In the genomic region with DNA sequence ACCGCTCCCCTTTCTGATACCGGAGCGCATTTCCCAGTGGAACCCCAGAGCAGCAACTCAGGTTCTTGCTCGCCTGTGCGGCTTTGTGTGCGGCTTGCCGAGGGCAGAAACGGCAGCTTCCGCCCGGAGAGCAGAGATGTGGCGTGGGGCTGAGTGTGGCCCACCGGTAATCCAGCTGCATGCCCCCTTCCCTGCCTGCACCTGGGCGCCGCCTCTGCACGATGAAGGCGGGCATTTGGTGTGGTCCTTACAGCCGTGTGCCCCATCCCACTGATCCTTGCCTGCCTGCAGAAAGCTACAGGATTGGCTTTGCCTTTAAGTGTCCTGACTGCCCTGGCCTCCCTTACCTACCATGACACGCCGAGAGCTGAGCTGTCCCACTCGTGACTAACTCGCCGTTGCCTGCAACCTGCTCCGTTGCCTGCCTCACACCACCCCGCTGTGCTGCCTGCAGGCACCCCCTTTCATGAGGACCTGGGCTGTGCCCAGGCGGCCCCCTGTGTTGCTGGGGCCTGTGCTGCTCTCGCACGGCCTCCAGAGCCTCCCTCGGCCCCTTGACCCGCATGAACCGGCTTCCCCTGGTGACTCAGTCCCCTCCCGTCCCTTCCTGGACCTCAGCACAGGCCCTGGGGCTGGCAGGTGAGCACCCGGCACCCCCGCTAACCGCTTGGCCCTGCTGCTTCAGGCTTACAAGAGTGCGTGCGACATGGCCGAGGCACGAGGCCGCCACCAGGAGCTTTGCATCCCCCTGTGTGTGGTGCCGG, we compare ENCODE assay signal across 22 cellular contexts. TPM values are rescaled to one million over a fixed set of nuclear protein-coding genes. Genes with fewer than 3 reads are reported as not detected.
A peak's percentile ranks its signal among the peaks of the same experiment; 100 is the strongest.
DNase-seq lines count a peak whose midpoint lies in the region; ATAC-seq lines count a peak whose summit lies in the region.
"Had no signal": no experiment of that assay in that cellular context is flagged by ENCODE, and none has a peak within 500 bp of the region (broad histone marks: within the 10 kb centered on the region; RNA-seq: fewer than 3 reads in every experiment).

No MANE protein-coding gene starts in this region.

- H3K4me3 Mint-ChIP-seq in activated T-cell treated with anti-CD3 and anti-CD28 coated beads, Interleukin-2, amount 50 U/mL, for 24 hours = no peak overlapping the region
- H3K4me3 Mint-ChIP-seq in activated T-cell treated with anti-CD3 and anti-CD28 coated beads, Interleukin-2, amount 50 U/mL, for 4 hours = no peak overlapping the region
- H3K4me3 Mint-ChIP-seq: B cell, IgD-negative memory B cell had no signal

- H3K27ac Mint-ChIP-seq in activated T-cell treated with anti-CD3 and anti-CD28 coated beads, Interleukin-2, amount 50 U/mL, for 24 hours = peak overlapping the region; percentile 40
- H3K27ac Mint-ChIP-seq: B cell, IgD-negative memory B cell had no signal

- H3K9me3 Mint-ChIP-seq in activated T-cell treated with anti-CD3 and anti-CD28 coated beads, Interleukin-2, amount 50 U/mL, for 24 hours = no peaks in the 10 kb centered on the region
- H3K9me3 Mint-ChIP-seq in activated T-cell treated with anti-CD3 and anti-CD28 coated beads, Interleukin-2, amount 50 U/mL, for 4 hours = no peaks in the 10 kb centered on the region

- H3K4me1 ChIP-seq in HUES6 (ENCODE audit: control insufficient read depth, insufficient read depth, low read length) = peaks cover 10% of the 10 kb centered on the region; the same call in 1 of the 2 replicates
- H3K4me1 ChIP-seq: Peyer's patch had no signal

- H3K27me3 Mint-ChIP-seq in activated T-cell treated with anti-CD3 and anti-CD28 coated beads, Interleukin-2, amount 50 U/mL, for 24 hours = no peaks in the 10 kb centered on the region
- no peaks in the 10 kb centered on the region for H3K27me3 Mint-ChIP-seq in activated T-cell treated with anti-CD3 and anti-CD28 coated beads, Interleukin-2, amount 50 U/mL, for 4 hours (ENCODE audit: low read depth)
- H3K27me3 Mint-ChIP-seq: B cell, IgD-negative memory B cell had no signal

- ATAC-seq in activated T-cell treated with anti-CD3 and anti-CD28 coated beads, Interleukin-2, amount 50 U/mL, for 4 hours = no peak

- peaks cover 98% of the 10 kb centered on the region for H3K36me3 Mint-ChIP-seq in activated T-cell treated with anti-CD3 and anti-CD28 coated beads, Interleukin-2, amount 50 U/mL, for 24 hours (ENCODE audit: low read depth)
- H3K36me3 Mint-ChIP-seq in activated T-cell treated with anti-CD3 and anti-CD28 coated beads, Interleukin-2, amount 50 U/mL, for 4 hours (ENCODE audit: insufficient read depth) = peaks cover 46% of the 10 kb centered on the region

- intact Hi-C loops in posterior vena cava (cut with DNase I) = loop anchor here in 1 of 2 donors (5.0 kb wide), 1 partner anchor 273 kb away; no protein-coding TSS in a partner anchor

- no peaks in the 10 kb centered on the region for H3K9me3 ChIP-seq in HUES6 (ENCODE audit: control insufficient read depth, insufficient read depth, low read depth, low read length)
- H3K9me3 ChIP-seq: Peyer's patch, SK-N-SH had no signal

- H3K4me3 ChIP-seq in HUES6 (ENCODE audit: low read depth, low read length) = no peak overlapping the region
- H3K4me3 ChIP-seq: Peyer's patch had no signal

- 0 out of 2 replicates have a peak overlapping the region, but pooled peaks have one; percentile 23 for H3K27ac ChIP-seq in HUES6 (ENCODE audit: low read depth, low read length)
- H3K27ac ChIP-seq: 22Rv1, Peyer's patch had no signal

- no peak for DNase-seq in activated T-cell treated with anti-CD3 and anti-CD28 coated beads, Interleukin-2, amount 50 U/mL, for 24 hours
- DNase-seq in activated T-cell treated with anti-CD3 and anti-CD28 coated beads, Interleukin-2, amount 50 U/mL, for 4 hours = no peak
- DNase-seq in dermis blood vessel endothelial cell (peak; percentile 40), posterior vena cava (ENCODE audit: low spot score) (peak; percentile 76), NOMO-1 (lab: John Stamatoyannopoulos, UW; ENCODE audit: unreplicated experiment in 2 of 2) (no peak), dedifferentiated amniotic fluid mesenchymal stem cell (ENCODE audit: extremely low spot score) (no peak)
- DNase-seq in activated CD4-positive, alpha-beta T cell treated with anti-CD3 and anti-CD28 coated beads for 4 hours = no peak
- DNase-seq: DMS53, GOT3, HCEC 1CT, NCI-H1092, NCI-H1417 treated with DMSO at 0.1 percent for 48 hours, NCI-H1694 treated with DMSO at 0.1 percent for 48 hours, NCI-H2227 treated with DMSO at 0.1 percent for 48 hours, NCI-H526 treated with DMSO at 0.1 percent for 48 hours, OCI-M1, Peyer's patch, SK-N-SH had no signal

- H3K27me3 ChIP-seq in HUES6 (ENCODE audit: control insufficient read depth, insufficient read depth, low read length) = no peaks in the 10 kb centered on the region
- H3K27me3 ChIP-seq: Peyer's patch had no signal

- no peak overlapping the region for H3K9ac ChIP-seq in HUES6 (ENCODE audit: low read length)
- H3K9ac ChIP-seq: SK-N-SH had no signal

- H3K36me3 ChIP-seq in HUES6 (ENCODE audit: control insufficient read depth, insufficient read depth, low read length) = peaks cover 94% of the 10 kb centered on the region

- no peaks in the 10 kb centered on the region for H3K4me1 Mint-ChIP-seq in activated T-cell treated with anti-CD3 and anti-CD28 coated beads, Interleukin-2, amount 50 U/mL, for 24 hours (ENCODE audit: low read depth)
- no peaks in the 10 kb centered on the region for H3K4me1 Mint-ChIP-seq in activated T-cell treated with anti-CD3 and anti-CD28 coated beads, Interleukin-2, amount 50 U/mL, for 4 hours (ENCODE audit: low read depth)
- H3K4me1 Mint-ChIP-seq: B cell, IgD-negative memory B cell had no signal

RNA-seq across cellular contexts. Expression of gene PITRM1, which starts 48.0 kb away (rescaled TPM):
- 100 to 1,000 TPM; 122 to 150 (median 144) TPM for total RNA-seq in activated T-cell treated with anti-CD3 and anti-CD28 coated beads, Interleukin-2, amount 50 U/mL, for 4 hours
- total RNA-seq in dermis blood vessel endothelial cell (47.1 and 108 TPM in 2 replicates), posterior vena cava (100 to 1,000 TPM in 1 of 2 donors, 10 to 100 TPM in 1; 65.9 to 112 TPM)

RNA-seq across cellular contexts. Expression of gene PFKP, which starts 57.2 kb away (rescaled TPM):
- total RNA-seq in activated T-cell treated with anti-CD3 and anti-CD28 coated beads, Interleukin-2, amount 50 U/mL, for 4 hours = 100 to 1,000 TPM; 239 to 271 (median 253) TPM
- total RNA-seq in dermis blood vessel endothelial cell (228 and 372 TPM in 2 replicates), posterior vena cava (100 to 1,000 TPM; 109 to 216 TPM)

Comparison
In these comparisons a context has a peak if more than half of its experiments do, and no peak if none do; other contexts are left out.
1. DNase-seq: peak in dermis blood vessel endothelial cell (single experiment) and posterior vena cava (single experiment); none in activated T-cell treated with anti-CD3 and anti-CD28 coated beads, Interleukin-2, amount 50 U/mL, for 24 hours (single experiment), activated T-cell treated with anti-CD3 and anti-CD28 coated beads, Interleukin-2, amount 50 U/mL, for 4 hours (single experiment), activated CD4-positive, alpha-beta T cell treated with anti-CD3 and anti-CD28 coated beads for 4 hours (0 of 2), NOMO-1 (0 of 2) and dedifferentiated amniotic fluid mesenchymal stem cell (single experiment).